ENCODE assay signal across 9 cellular contexts in the genomic region with DNA sequence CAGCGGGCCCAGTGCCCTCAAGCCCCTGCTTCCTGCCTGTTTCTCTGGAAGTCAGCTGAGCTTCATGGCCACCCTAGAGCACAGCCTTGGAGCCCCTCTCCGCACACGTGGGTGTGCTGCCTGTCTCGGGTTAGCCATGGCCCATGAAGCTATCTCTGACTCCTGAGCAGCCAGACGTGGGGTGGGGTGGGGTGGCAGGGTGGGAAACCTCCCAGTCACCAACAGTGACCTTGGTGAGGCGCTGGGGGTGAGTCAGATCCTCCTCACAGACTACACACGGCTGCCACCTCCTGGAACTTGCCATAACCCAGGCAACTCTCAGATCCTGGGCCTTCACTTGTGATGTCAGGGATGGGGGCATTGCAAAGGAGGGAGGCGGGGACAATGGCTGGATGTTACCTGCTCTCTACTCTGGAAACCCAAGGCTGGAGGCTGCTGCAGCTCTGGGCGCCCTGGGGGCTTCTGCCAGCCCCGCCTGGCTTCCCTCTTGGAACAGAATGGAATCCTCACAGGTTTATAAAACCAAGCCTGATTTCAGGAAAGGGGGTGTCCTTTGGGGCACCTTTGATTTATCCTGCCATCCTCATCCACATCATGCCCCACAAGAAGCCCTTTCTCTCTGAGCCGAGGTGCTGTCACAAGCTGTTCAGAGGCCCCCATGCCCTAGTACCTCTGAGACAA.
DNase-seq lines count a peak whose midpoint lies in the region; ATAC-seq and TF ChIP-seq lines count a peak whose summit lies in the region.
"Had no signal": no experiment of that assay in that cellular context is flagged by ENCODE, and none has a peak within 500 bp of the region (broad histone marks: within the 10 kb centered on the region; RNA-seq: fewer than 3 reads in every experiment).

No MANE protein-coding gene starts in this region.

- no peak overlapping the region for H3K27ac Mint-ChIP-seq in activated CD4-positive, alpha-beta memory T cell treated with anti-CD3 and anti-CD28 coated beads for 36 hours
- no peak overlapping the region for H3K27ac Mint-ChIP-seq in CD8-positive, alpha-beta memory T cell

- H3K9me3 ChIP-seq in HUES6 (ENCODE audit: control insufficient read depth, insufficient read depth, low read depth, low read length): no peaks in the 10 kb centered on the region
- no peaks in the 10 kb centered on the region for H3K9me3 ChIP-seq in heart right ventricle
- no peaks in the 10 kb centered on the region for H3K9me3 ChIP-seq in gastrocnemius medialis
- H3K9me3 ChIP-seq in CD8-positive, alpha-beta memory T cell (ENCODE audit: low read length): no peaks in the 10 kb centered on the region
- H3K9me3 ChIP-seq: neutrophil had no signal

- no peaks in the 10 kb centered on the region for H3K36me3 ChIP-seq in HUES6 (ENCODE audit: control insufficient read depth, insufficient read depth, low read length)
- no peaks in the 10 kb centered on the region for H3K36me3 ChIP-seq in heart right ventricle
- H3K36me3 ChIP-seq in gastrocnemius medialis: no peaks in the 10 kb centered on the region
- H3K36me3 ChIP-seq in CD8-positive, alpha-beta memory T cell (ENCODE audit: insufficient read depth, low read length): no peaks in the 10 kb centered on the region
- H3K36me3 ChIP-seq: neutrophil had no signal

- peaks cover 3% of the 10 kb centered on the region for H3K27me3 Mint-ChIP-seq in activated CD4-positive, alpha-beta memory T cell treated with anti-CD3 and anti-CD28 coated beads for 36 hours
- H3K27me3 Mint-ChIP-seq in CD8-positive, alpha-beta memory T cell: peaks cover 2 to 9% of the 10 kb centered on the region in 2 donors

- H3K4me1 ChIP-seq in HUES6 (ENCODE audit: control insufficient read depth, insufficient read depth, low read length) (peaks cover 34% of the 10 kb centered on the region), heart right ventricle (peaks cover 3 to 43% (median 28%) of the 10 kb centered on the region in 9 donors), gastrocnemius medialis (peaks cover 42 to 47% of the 10 kb centered on the region in 2 donors)
- H3K4me1 ChIP-seq in CD8-positive, alpha-beta memory T cell (ENCODE audit: insufficient read depth, low read length): no peaks in the 10 kb centered on the region

- 54 to 62% methylated on average over 11 of the region's 11 CpGs for WGBS in heart right ventricle, 2 donors

- TF ChIP-seq POLR2A in gastrocnemius medialis (IDR thresholded peaks at IDR 0.05): no peak

- TF ChIP-seq CTCF in heart right ventricle (IDR thresholded peaks at IDR 0.05): peak in 8 of 9 donors; percentile 44 to 64 (median 53)
- peak in 2 of 5 experiments; percentile 20 to 37 for TF ChIP-seq CTCF in gastrocnemius medialis (IDR thresholded peaks at IDR 0.05 in 4 of 5, conservative IDR thresholded peaks at IDR 0.05 in 1 of 5)

- H3K9ac ChIP-seq in HUES6 (ENCODE audit: low read length): peak overlapping the region; percentile 14

- no peaks in the 10 kb centered on the region for H3K9me3 Mint-ChIP-seq in activated CD4-positive, alpha-beta memory T cell treated with anti-CD3 and anti-CD28 coated beads for 36 hours
- H3K9me3 Mint-ChIP-seq in CD8-positive, alpha-beta memory T cell: no peaks in the 10 kb centered on the region

- in situ Hi-C loops in gastrocnemius medialis (cut with MboI; ENCODE audit: low sequenced_read_pairs in 4 of 4): no loop called here

- H3K4me3 Mint-ChIP-seq in activated CD4-positive, alpha-beta memory T cell treated with anti-CD3 and anti-CD28 coated beads for 36 hours: no peak overlapping the region
- no peak overlapping the region for H3K4me3 Mint-ChIP-seq in CD8-positive, alpha-beta memory T cell

- H3K27ac ChIP-seq in HUES6 (ENCODE audit: low read depth, low read length) (no peak overlapping the region; the same call in 1 of the 2 replicates), heart right ventricle (peak overlapping the region in 9 of 10 donors; percentile 36 to 73 (median 64)), gastrocnemius medialis (peak overlapping the region in 1 of 4 donors; percentile 61)
- H3K27ac ChIP-seq in CD8-positive, alpha-beta memory T cell (ENCODE audit: low read depth, low read length): no peak overlapping the region
- H3K27ac ChIP-seq: neutrophil had no signal

- H3K36me3 Mint-ChIP-seq in activated CD4-positive, alpha-beta memory T cell treated with anti-CD3 and anti-CD28 coated beads for 36 hours: no peaks in the 10 kb centered on the region
- H3K36me3 Mint-ChIP-seq in CD8-positive, alpha-beta memory T cell: no peaks in the 10 kb centered on the region

- CTCF ChIA-PET in activated CD4-positive, alpha-beta memory T cell treated with anti-CD3 and anti-CD28 coated beads for 36 hours (lab: Charles Lee): interaction anchor here (0.8 to 2.4 kb wide), 4 partner anchors 10 to 396 kb away, joined by 3 to 7 read pairs (median 3); no protein-coding TSS in a partner anchor
- CTCF ChIA-PET in CD8-positive, alpha-beta memory T cell (lab: Charles Lee): no interaction called here

- ATAC-seq in heart right ventricle: peak; percentile 76 to 92 (median 88)
- peak; percentile 36 to 72 for ATAC-seq in gastrocnemius medialis

- POLR2A ChIA-PET in activated CD4-positive, alpha-beta memory T cell treated with anti-CD3 and anti-CD28 coated beads for 36 hours (lab: Charles Lee): no interaction called here
- POLR2A ChIA-PET in CD8-positive, alpha-beta memory T cell (lab: Charles Lee): no interaction called here

- H3K4me3 ChIP-seq in HUES6 (ENCODE audit: low read depth, low read length) (no peak overlapping the region), heart right ventricle (no peak overlapping the region), gastrocnemius medialis (no peak overlapping the region)
- H3K4me3 ChIP-seq in CD8-positive, alpha-beta memory T cell (ENCODE audit: low read length): no peak overlapping the region

- peak; percentile 44 for DNase-seq in GM04504 (ENCODE audit: low read depth)
- DNase-seq in activated CD4-positive, alpha-beta memory T cell treated with anti-CD3 and anti-CD28 coated beads for 36 hours: peak; percentile 47
- peak; percentile 63 to 64 for DNase-seq in heart right ventricle
- DNase-seq in gastrocnemius medialis: peak; percentile 20 to 53
- DNase-seq in CD8-positive, alpha-beta memory T cell: no peak
- no peak for DNase-seq in NCI-H1436 (lab: John Stamatoyannopoulos, UW)
- no peak for DNase-seq in stimulated activated CD4-positive, alpha-beta T cell treated with anti-CD3 and anti-CD28 coated beads, Interleukin-2, amount 100 ng/mL, for 48 hours

- intact Hi-C loops in activated CD4-positive, alpha-beta memory T cell treated with anti-CD3 and anti-CD28 coated beads for 36 hours (cut with micrococcal nuclease): loop anchor here (1.0 kb wide), 1 partner anchor 394 kb away; no protein-coding TSS in a partner anchor
- intact Hi-C loops in heart right ventricle (cut with DNase I) (loop anchor here in 6 of 10 donors (2.0 to 10.0 kb wide), 9 partner anchors 103 to 381 kb away; partner anchors contain the start of gene ADAMTS15 (in 2 of the 6)), gastrocnemius medialis (cut with DNase I; ENCODE audit: low total_unique reads) (loop anchor here (1.0 to 5.0 kb wide), 3 partner anchors 35 to 394 kb away; no protein-coding TSS in a partner anchor)

- H3K27me3 ChIP-seq in HUES6 (ENCODE audit: control insufficient read depth, insufficient read depth, low read length) (no peaks in the 10 kb centered on the region; the same call in 1 of the 2 replicates), heart right ventricle (no peaks in the 10 kb centered on the region), gastrocnemius medialis (no peaks in the 10 kb centered on the region)
- no peaks in the 10 kb centered on the region for H3K27me3 ChIP-seq in CD8-positive, alpha-beta memory T cell (ENCODE audit: insufficient read depth, low read length, poor library complexity, severe bottlenecking)

- H3K4me1 Mint-ChIP-seq in activated CD4-positive, alpha-beta memory T cell treated with anti-CD3 and anti-CD28 coated beads for 36 hours (ENCODE audit: low read depth): peaks cover 3% of the 10 kb centered on the region
- no peaks in the 10 kb centered on the region for H3K4me1 Mint-ChIP-seq in CD8-positive, alpha-beta memory T cell

Comparison
In these comparisons a context has a peak if more than half of its experiments do, and no peak if none do; other contexts are left out.
1. DNase-seq: peak in GM04504 (single experiment), activated CD4-positive, alpha-beta memory T cell treated with anti-CD3 and anti-CD28 coated beads for 36 hours (single experiment), heart right ventricle (2 of 2) and gastrocnemius medialis (2 of 2); none in CD8-positive, alpha-beta memory T cell (0 of 5), NCI-H1436 (single experiment) and stimulated activated CD4-positive, alpha-beta T cell treated with anti-CD3 and anti-CD28 coated beads, Interleukin-2, amount 100 ng/mL, for 48 hours (0 of 2).
2. H3K27ac ChIP-seq: peak in heart right ventricle (9 of 10); none in HUES6 (single experiment) and CD8-positive, alpha-beta memory T cell (single experiment).